ENCODE assay signal across 11 cellular contexts in genomic region chr5:132807163-132807838, GRCh38. TPM values are rescaled to one million over a fixed set of nuclear protein-coding genes. Genes with fewer than 3 reads are reported as not detected.
DNase-seq lines count a peak whose midpoint lies in the region; ATAC-seq lines count a peak whose summit lies in the region.
"Had no signal": no experiment of that assay in that cellular context is flagged by ENCODE, and none has a peak within 500 bp of the region (broad histone marks: within the 10 kb centered on the region; RNA-seq: fewer than 3 reads in every experiment).

No MANE protein-coding gene starts in this region.

- ATAC-seq in GM19463 (IDR thresholded peaks at IDR 0.05; ENCODE audit: unreplicated experiment) = peak; percentile 54
- ATAC-seq in sciatic nerve = peak; percentile 36

- DNase-seq in RPMI8226 (peak; percentile 40), globus pallidus (ENCODE audit: low spot score) (peak; percentile 86), sciatic nerve (ENCODE audit: low spot score) (no peak), NOMO-1 treated with DMSO at 0.1 percent for 48 hours (lab: John Stamatoyannopoulos, UW; ENCODE audit: unreplicated experiment) (no peak), NCI-H2171 (lab: John Stamatoyannopoulos, UW) (no peak), T-helper 1 cell (no peak)
- DNase-seq in stimulated activated CD8-positive, alpha-beta memory T cell treated with anti-CD3 and anti-CD28 coated beads, Interleukin-4, amount 100 ng/mL, for 48 hours = no peak
- DNase-seq: activated T-cell treated with anti-CD3 and anti-CD28 coated beads, Interleukin-2, amount 50 U/mL, for 24 hours; thyroid gland had no signal

- intact Hi-C loops in sciatic nerve (cut with DNase I) = no loop called here

RNA-seq across cellular contexts. Expression of gene SOWAHA, which starts 5.8 kb away (rescaled TPM):
- total RNA-seq in sciatic nerve = 2.5 TPM

RNA-seq across cellular contexts. Expression of gene SHROOM1, which starts 23.1 kb away (rescaled TPM):
- 33.3 TPM for total RNA-seq in sciatic nerve

RNA-seq across cellular contexts. Expression of gene SEPTIN8, which starts 30.3 kb away (rescaled TPM):
- 59.3 TPM for total RNA-seq in sciatic nerve

RNA-seq across cellular contexts. Expression of gene GDF9, which starts 59.0 kb away (rescaled TPM):
- 0.40 TPM for total RNA-seq in sciatic nerve
- total RNA-seq: fibroblast of villous mesenchyme had no signal

RNA-seq across cellular contexts. Expression of gene UQCRQ, which starts 59.1 kb away (rescaled TPM):
- total RNA-seq in sciatic nerve = 187 TPM

Comparison
In these comparisons a context has a peak if more than half of its experiments do, and no peak if none do; other contexts are left out.
1. DNase-seq: peak in RPMI8226 (single experiment) and globus pallidus (single experiment); none in sciatic nerve (single experiment), NOMO-1 treated with DMSO at 0.1 percent for 48 hours (single experiment), stimulated activated CD8-positive, alpha-beta memory T cell treated with anti-CD3 and anti-CD28 coated beads, Interleukin-4, amount 100 ng/mL, for 48 hours (single experiment), NCI-H2171 (single experiment) and T-helper 1 cell (0 of 5).